ENCODE assay signal across 25 cellular contexts in genomic region chr10:8095962-8096361, GRCh38. TPM values are rescaled to one million over a fixed set of nuclear protein-coding genes. Genes with fewer than 3 reads are reported as not detected.
DNase-seq lines count a peak whose midpoint lies in the region; ATAC-seq and TF ChIP-seq lines count a peak whose summit lies in the region.
"Had no signal": no experiment of that assay in that cellular context is flagged by ENCODE, and none has a peak within 500 bp of the region (broad histone marks: within the 10 kb centered on the region; RNA-seq: fewer than 3 reads in every experiment).

No MANE protein-coding gene starts in this region.

- CTCF ChIA-PET in IMR-90 (lab: Yijun Ruan, JAX), result no interaction called here
- CTCF ChIA-PET in activated CD8-positive, alpha-beta T cell treated with anti-CD3 and anti-CD28 coated beads for 36 hours (lab: Charles Lee), result no interaction called here

- no peak overlapping the region for H3K4me3 ChIP-seq in IMR-90 (ENCODE audit: insufficient read depth, low read depth, low read length)
- H3K4me3 ChIP-seq: A549, breast epithelium, esophagus muscularis mucosa, hepatocyte, right lobe of liver, upper lobe of left lung had no signal

- ATAC-seq in IMR-90 (ENCODE audit: low read depth) (no peak), natural killer cell (peak; percentile 48 to 78 (median 53)), HG02973 (IDR thresholded peaks at IDR 0.05; ENCODE audit: unreplicated experiment) (no peak)
- ATAC-seq in activated CD8-positive, alpha-beta T cell treated with anti-CD3 and anti-CD28 coated beads for 36 hours, result no peak
- ATAC-seq: A549, right lobe of liver, WTC11 had no signal

- peaks cover 1% of the 10 kb centered on the region for H3K9me3 Mint-ChIP-seq in activated CD8-positive, alpha-beta T cell treated with anti-CD3 and anti-CD28 coated beads for 36 hours
- H3K9me3 Mint-ChIP-seq in natural killer cell (no peaks in the 10 kb centered on the region), chondrocyte (ENCODE audit: low read depth) (peaks cover 3% of the 10 kb centered on the region)
- H3K9me3 Mint-ChIP-seq: WTC11 had no signal

- H3K79me1 ChIP-seq in IMR-90 (ENCODE audit: low read depth in 1 of 2, low read length in 2 of 2), result no peaks in the 10 kb centered on the region

- H2AK5ac ChIP-seq in IMR-90 (ENCODE audit: low read depth, low read length), result no peak overlapping the region

- no peak overlapping the region for H4K91ac ChIP-seq in IMR-90 (ENCODE audit: insufficient read depth, low read depth, low read length)

- H3K18ac ChIP-seq in IMR-90 (ENCODE audit: low read depth, low read length), result no peak overlapping the region

- no peak overlapping the region for H3K27ac ChIP-seq in IMR-90 (ENCODE audit: insufficient read depth, low read length)
- H3K27ac ChIP-seq: A549, breast epithelium, esophagus muscularis mucosa, hepatocyte, right lobe of liver, upper lobe of left lung had no signal

- H2BK5ac ChIP-seq in IMR-90 (ENCODE audit: low read depth, low read length, poor library complexity, severe bottlenecking), result no peak overlapping the region

- H3K23ac ChIP-seq in IMR-90 (ENCODE audit: low read depth, low read length), result no peak overlapping the region

- no peak overlapping the region for H4K8ac ChIP-seq in IMR-90 (ENCODE audit: low read depth in 2 of 2, low read length in 2 of 2)

- no peaks in the 10 kb centered on the region for H3K9me3 ChIP-seq in IMR-90 (ENCODE audit: control insufficient read depth, insufficient read depth, low read length)
- H3K9me3 ChIP-seq: A549, breast epithelium, esophagus muscularis mucosa, right lobe of liver, upper lobe of left lung had no signal

- intact Hi-C loops in IMR-90 (cut with micrococcal nuclease) (no loop called here), natural killer cell (cut with micrococcal nuclease) (no loop called here)
- intact Hi-C loops in activated CD8-positive, alpha-beta T cell treated with anti-CD3 and anti-CD28 coated beads for 36 hours (cut with micrococcal nuclease), result no loop called here

- no TSS peak for BruUV-seq in IMR-90 (replicated peaks; lab: Mats Ljungman, UMichigan)

- H3K4me1 ChIP-seq in IMR-90 (ENCODE audit: control insufficient read depth, insufficient read depth, low read length), result no peaks in the 10 kb centered on the region
- H3K4me1 ChIP-seq: A549, breast epithelium, esophagus muscularis mucosa, right lobe of liver, upper lobe of left lung had no signal

- H3K27ac Mint-ChIP-seq in activated CD8-positive, alpha-beta T cell treated with anti-CD3 and anti-CD28 coated beads for 36 hours, result no peak overlapping the region
- H3K27ac Mint-ChIP-seq in natural killer cell (peak overlapping the region; percentile 46 to 60), chondrocyte (ENCODE audit: unreplicated experiment) (no peak overlapping the region)
- H3K27ac Mint-ChIP-seq: B cell, WTC11 had no signal

- in situ Hi-C loops in IMR-90 (cut with MboI; ENCODE audit: low sequenced_read_pairs), result no loop called here

- H3K4me3 Mint-ChIP-seq in activated CD8-positive, alpha-beta T cell treated with anti-CD3 and anti-CD28 coated beads for 36 hours, result no peak overlapping the region
- H3K4me3 Mint-ChIP-seq in natural killer cell (no peak overlapping the region), chondrocyte (ENCODE audit: unreplicated experiment) (no peak overlapping the region)
- H3K4me3 Mint-ChIP-seq: B cell, WTC11 had no signal

- H3K56ac ChIP-seq in IMR-90 (ENCODE audit: extremely low read depth, insufficient read depth, low read length), result no peak overlapping the region

- no peak overlapping the region for H2BK15ac ChIP-seq in IMR-90 (ENCODE audit: low read depth, low read length)

- H3K27me3 Mint-ChIP-seq in activated CD8-positive, alpha-beta T cell treated with anti-CD3 and anti-CD28 coated beads for 36 hours, result no peaks in the 10 kb centered on the region
- H3K27me3 Mint-ChIP-seq in natural killer cell (ENCODE audit: low read depth in 2 of 2), result no peaks in the 10 kb centered on the region
- peaks cover 7% of the 10 kb centered on the region for H3K27me3 Mint-ChIP-seq in chondrocyte (ENCODE audit: low read depth)
- H3K27me3 Mint-ChIP-seq: B cell had no signal

- no peak overlapping the region for H2BK20ac ChIP-seq in IMR-90 (ENCODE audit: low read depth, low read length)

- TF ChIP-seq POLR2A in IMR-90 (IDR thresholded peaks at IDR 0.05; ENCODE audit: low read depth, low read length), result no peak

- H3K36me3 ChIP-seq in IMR-90 (ENCODE audit: control insufficient read depth, insufficient read depth, low read length), result no peaks in the 10 kb centered on the region
- H3K36me3 ChIP-seq: breast epithelium, esophagus muscularis mucosa, right lobe of liver, upper lobe of left lung had no signal

- H3K4me1 Mint-ChIP-seq in activated CD8-positive, alpha-beta T cell treated with anti-CD3 and anti-CD28 coated beads for 36 hours (ENCODE audit: low read depth), result no peaks in the 10 kb centered on the region
- H3K4me1 Mint-ChIP-seq in natural killer cell, result peaks cover 16 to 22% of the 10 kb centered on the region in 2 donors
- no peaks in the 10 kb centered on the region for H3K4me1 Mint-ChIP-seq in chondrocyte (ENCODE audit: low read depth)
- H3K4me1 Mint-ChIP-seq: B cell had no signal

- no peak overlapping the region for H3K4me2 ChIP-seq in IMR-90 (ENCODE audit: low read depth, low read length)
- H3K4me2 ChIP-seq: A549, hepatocyte had no signal

- TF ChIP-seq CTCF in IMR-90 (conservative IDR thresholded peaks at IDR 0.05; ENCODE audit: low read depth, low read length), result no peak
- no peak for TF ChIP-seq CTCF in activated CD8-positive, alpha-beta T cell treated with anti-CD3 and anti-CD28 coated beads for 36 hours (IDR thresholded peaks at IDR 0.05)
- no peak for TF ChIP-seq CTCF in natural killer cell (IDR thresholded peaks at IDR 0.05)
- no peak for TF ChIP-seq CTCF in chondrocyte (IDR thresholded peaks at IDR 0.05)

- 20% methylated on average over 6 of the region's 14 CpGs; no CpG with 5 or more reads in 1 of the 2 experiments for WGBS in IMR-90 (ENCODE audit: extremely low coverage in 2 of 2, insufficient read length in 1 of 2), 2 experiments

- POLR2A ChIA-PET in IMR-90 (lab: Charles Lee; ENCODE audit: unreplicated experiment), result no interaction called here
- POLR2A ChIA-PET in activated CD8-positive, alpha-beta T cell treated with anti-CD3 and anti-CD28 coated beads for 36 hours (lab: Charles Lee), result no interaction called here

- peak; percentile 66 for DNase-seq in activated CD8-positive, alpha-beta memory T cell treated with anti-CD3 and anti-CD28 coated beads, Interleukin-2, amount 50 U/mL, for 48 hours
- DNase-seq in activated CD8-positive, alpha-beta memory T cell treated with anti-CD3 and anti-CD28 coated beads, Interleukin-2, amount 50 U/mL, for 4 hours, result no peak
- DNase-seq in IMR-90 (no peak), natural killer cell (peak; percentile 22), putamen (ENCODE audit: low spot score) (no peak), chondrocyte (ENCODE audit: low spot score) (no peak)
- DNase-seq in activated CD8-positive, alpha-beta T cell treated with anti-CD3 and anti-CD28 coated beads for 36 hours, result peak; percentile 43
- DNase-seq: activated gamma-delta T cell, amniotic stem cell, foreskin melanocyte, midbrain, NCI-H2081, NCI-H82, posterior cingulate gyrus, right lobe of liver, T1000, upper lobe of left lung had no signal

- H3K9ac ChIP-seq in IMR-90 (ENCODE audit: low read depth, low read length), result no peak overlapping the region

- H3K4ac ChIP-seq in IMR-90 (ENCODE audit: low read depth, low read length), result no peak overlapping the region

- no peak overlapping the region for H2AK9ac ChIP-seq in IMR-90 (replicated peaks; ENCODE audit: low read depth, low read length, poor library complexity)

- H4K5ac ChIP-seq in IMR-90 (ENCODE audit: low read depth, low read length), result no peak overlapping the region

- no peak for TF ChIP-seq RAD21 in IMR-90 (IDR thresholded peaks at IDR 0.05; ENCODE audit: low read length)

- dilution Hi-C loops in IMR-90 (cut with HindIII; ENCODE audit: low sequenced_read_pairs, unreplicated experiment), result no loop called here

- H3K36me3 Mint-ChIP-seq in activated CD8-positive, alpha-beta T cell treated with anti-CD3 and anti-CD28 coated beads for 36 hours (ENCODE audit: low read depth), result no peaks in the 10 kb centered on the region
- H3K36me3 Mint-ChIP-seq in natural killer cell (peaks cover 6% of the 10 kb centered on the region), chondrocyte (ENCODE audit: low read depth) (no peaks in the 10 kb centered on the region)
- H3K36me3 Mint-ChIP-seq: WTC11 had no signal

- no peak overlapping the region for H3K14ac ChIP-seq in IMR-90 (replicated peaks; ENCODE audit: low read depth, low read length)

- H4K20me1 ChIP-seq in IMR-90 (ENCODE audit: insufficient read depth, low read length), result no peaks in the 10 kb centered on the region

- H2AFZ ChIP-seq in IMR-90 (replicated peaks; ENCODE audit: low read length, poor library complexity), result peak overlapping the region; percentile 32
- H2AFZ ChIP-seq: hepatocyte had no signal

- H2BK120ac ChIP-seq in IMR-90 (ENCODE audit: low read depth, low read length), result no peak overlapping the region

- H3K9me1 ChIP-seq in IMR-90 (ENCODE audit: insufficient read depth, low read length), result no peaks in the 10 kb centered on the region

- no peaks in the 10 kb centered on the region; the same call in 1 of the 2 replicates for H3K27me3 ChIP-seq in IMR-90 (ENCODE audit: control insufficient read depth, insufficient read depth, low read length)
- H3K27me3 ChIP-seq: breast epithelium, esophagus muscularis mucosa, hepatocyte, right lobe of liver, upper lobe of left lung had no signal

TF ChIP-seq in IMR-90, 13 proteins besides CTCF, POLR2A, EP300 and RAD21 (continues in another document):
- TF ChIP-seq MAFK (IDR thresholded peaks at IDR 0.05; ENCODE audit: low read depth, low read length) (no peak), BHLHE40 (IDR thresholded peaks at IDR 0.05; ENCODE audit: low read depth, low read length) (no peak), CHD1 (IDR thresholded peaks at IDR 0.05; ENCODE audit: low read depth, low read length) (no peak), RFX5 (IDR thresholded peaks at IDR 0.05; ENCODE audit: low read depth, low read length) (no peak), CEBPB (IDR thresholded peaks at IDR 0.05; ENCODE audit: low read depth, low read length) (no peak), USF2 (IDR thresholded peaks at IDR 0.05; ENCODE audit: low read depth, low read length) (no peak)

RNA-seq across cellular contexts. Expression of gene GATA3, which starts 41.5 kb away (rescaled TPM):
- total RNA-seq in IMR-90 (2012; rRNA removed), result under 0.01 TPM in 1 of 2 replicates, not detected in the other
- 0.11 and 0.21 TPM in 2 replicates for polyA plus RNA-seq in IMR-90 (2012; rRNA removed)
- polyA plus RNA-seq in IMR-90 (2012; cell fraction: cytosol; rRNA removed), result 0.21 TPM in 2 replicates
- polyA plus RNA-seq in IMR-90 (2012; cell fraction: nucleus; rRNA removed; ENCODE audit: low replicate concordance), result 0.29 and 0.33 TPM in 2 replicates
- 10 to 100 TPM; 24.4 to 27.2 TPM for total RNA-seq in activated CD8-positive, alpha-beta T cell treated with anti-CD3 and anti-CD28 coated beads for 36 hours
- 10 to 100 TPM; 50.3 to 92.2 (median 68.8) TPM for total RNA-seq in natural killer cell
- total RNA-seq in chondrocyte, result not detected in 3 replicates
- polyA plus RNA-seq: neural cell had no signal

Comparison
In these comparisons a context has a peak if more than half of its experiments do, and no peak if none do; other contexts are left out.
1. DNase-seq: peak in activated CD8-positive, alpha-beta memory T cell treated with anti-CD3 and anti-CD28 coated beads, Interleukin-2, amount 50 U/mL, for 48 hours (single experiment), activated CD8-positive, alpha-beta T cell treated with anti-CD3 and anti-CD28 coated beads for 36 hours (single experiment) and natural killer cell (single experiment); none in activated CD8-positive, alpha-beta memory T cell treated with anti-CD3 and anti-CD28 coated beads, Interleukin-2, amount 50 U/mL, for 4 hours (single experiment), IMR-90 (single experiment), putamen (single experiment) and chondrocyte (single experiment).
2. ATAC-seq: peak in natural killer cell (3 of 3); none in IMR-90 (single experiment), activated CD8-positive, alpha-beta T cell treated with anti-CD3 and anti-CD28 coated beads for 36 hours (single experiment) and HG02973 (single experiment).
3. H3K27ac Mint-ChIP-seq: peak in natural killer cell (2 of 2); none in activated CD8-positive, alpha-beta T cell treated with anti-CD3 and anti-CD28 coated beads for 36 hours (single experiment) and chondrocyte (single experiment).
4. RNA of gene GATA3, which starts 41.5 kb away (total RNA-seq): 50.3 to 92.2 TPM in natural killer cell and 24.4 to 27.2 TPM in activated CD8-positive, alpha-beta T cell treated with anti-CD3 and anti-CD28 coated beads for 36 hours; under 0.01 TPM in IMR-90 and not detected in chondrocyte; every median in the first group is over 10 times any median in the second.